10 cellular contexts compared by ENCODE assay signal in the genomic region with DNA sequence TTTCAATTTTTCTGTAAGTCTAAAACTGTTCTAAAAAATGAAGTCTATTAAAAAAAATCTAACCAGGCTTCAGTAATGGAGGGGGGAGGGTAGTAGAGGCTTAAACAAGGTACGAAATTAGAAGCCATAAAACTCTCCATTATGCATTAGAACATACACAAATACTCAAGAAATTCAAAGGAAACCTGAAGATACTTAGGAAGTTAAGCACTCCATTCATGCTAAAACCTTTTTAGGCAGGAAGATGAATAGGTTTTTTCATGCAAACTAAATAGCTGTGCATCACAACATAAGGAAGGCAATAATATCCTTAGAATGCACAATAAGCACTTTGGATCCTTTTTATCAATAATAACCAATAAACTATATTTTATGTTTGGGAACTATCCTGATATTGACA. TPM values are rescaled to one million over a fixed set of nuclear protein-coding genes. Genes with fewer than 3 reads are reported as not detected.
DNase-seq lines count a peak whose midpoint lies in the region; ATAC-seq, FAIRE-seq and TF ChIP-seq lines count a peak whose summit lies in the region.
"Had no signal": no experiment of that assay in that cellular context is flagged by ENCODE, and none has a peak within 500 bp of the region (broad histone marks: within the 10 kb centered on the region; RNA-seq: fewer than 3 reads in every experiment).

No MANE protein-coding gene starts in this region.

- no peak for TF ChIP-seq POLR2A in K562 (conservative IDR thresholded peaks at IDR 0.05)

- H3K36me3 Mint-ChIP-seq in mesothelial cell of epicardium = peaks cover 3% of the 10 kb centered on the region

- no peak for ATAC-seq in K562
- ATAC-seq in HG03159 (IDR thresholded peaks at IDR 0.05; ENCODE audit: unreplicated experiment) = no peak
- no peak for ATAC-seq in GM18502 (IDR thresholded peaks at IDR 0.05; ENCODE audit: poor library complexity, unreplicated experiment)
- ATAC-seq: Right ventricle myocardium inferior had no signal

- H3K4me1 Mint-ChIP-seq in mesothelial cell of epicardium = peaks cover 28% of the 10 kb centered on the region

- H3K36me3 ChIP-seq in BLaER1 (peaks cover 23% of the 10 kb centered on the region; the same call in 1 of the 2 replicates), HUES6 (ENCODE audit: control insufficient read depth, insufficient read depth, low read length) (no peaks in the 10 kb centered on the region), K562 (ENCODE audit: control insufficient read depth, insufficient read depth, low read length) (peaks cover 5% of the 10 kb centered on the region; the same call in 1 of the 3 replicates)

- H3K27me3 ChIP-seq in BLaER1 = no peaks in the 10 kb centered on the region
- no peaks in the 10 kb centered on the region for H3K27me3 ChIP-seq in HUES6 (ENCODE audit: control insufficient read depth, insufficient read depth, low read length)
- no peaks in the 10 kb centered on the region for H3K27me3 ChIP-seq in K562 (ENCODE audit: control insufficient read depth in 2 of 2, insufficient read depth in 2 of 2, low read length in 2 of 2)

- H3K4me3 Mint-ChIP-seq in mesothelial cell of epicardium = peak overlapping the region; percentile 97

- H3K79me2 ChIP-seq in K562 (ENCODE audit: control insufficient read depth, insufficient read depth, low read length) = peaks cover 58% of the 10 kb centered on the region

- no peaks in the 10 kb centered on the region for H3K9me1 ChIP-seq in K562 (ENCODE audit: control insufficient read depth, insufficient read depth, low read length)

- TF ChIP-seq CTCF in K562 (IDR thresholded peaks at IDR 0.05 in 2 of 3, conservative IDR thresholded peaks at IDR 0.05 in 1 of 3; ENCODE audit: insufficient read depth in 2 of 3, low read depth in 1 of 3, low read length in 3 of 3) = no peak
- TF ChIP-seq CTCF in mesothelial cell of epicardium (IDR thresholded peaks at IDR 0.05; ENCODE audit: unreplicated experiment) = no peak

- no peak for TF ChIP-seq EP300 in K562 (IDR thresholded peaks at IDR 0.05; ENCODE audit: low read length)

- H3K9ac ChIP-seq in BLaER1 (peak overlapping the region; percentile 97; the same call in 1 of the 2 replicates), HUES6 (ENCODE audit: low read length) (no peak overlapping the region), K562 (ENCODE audit: insufficient read depth in 1 of 2, low read depth in 2 of 2, low read length in 2 of 2) (peak overlapping the region in 1 of 2 experiments; percentile 85; a peak in 2 of 4 replicates)

- POLR2A ChIA-PET in K562 (lab: Yijun Ruan, JAX) = interaction anchor here (0.6 to 1.3 kb wide), 2 partner anchors 21 to 1638 kb away, joined by 3 to 5 read pairs; no protein-coding TSS in a partner anchor

- H3K4me3 ChIP-seq in BLaER1 (no peak overlapping the region), HUES6 (ENCODE audit: low read depth, low read length) (peak overlapping the region; percentile 100), K562 (no peak overlapping the region)

- no peak overlapping the region for H3K27ac ChIP-seq in BLaER1
- no peak overlapping the region for H3K27ac ChIP-seq in HUES6 (ENCODE audit: low read depth, low read length)
- no peak overlapping the region for H3K27ac ChIP-seq in K562 (ENCODE audit: extremely low read depth, low read depth, low read length)

- no peaks in the 10 kb centered on the region for H3K27me3 Mint-ChIP-seq in mesothelial cell of epicardium (ENCODE audit: low read depth)

- intact Hi-C loops in K562 (cut with micrococcal nuclease) = no loop called here

- H2AFZ ChIP-seq in K562 (ENCODE audit: low read depth, low read length) = no peak overlapping the region

- in situ Hi-C loops in K562 (cut with MboI) = no loop called here

- H3K9me3 Mint-ChIP-seq in mesothelial cell of epicardium = no peaks in the 10 kb centered on the region

- H3K9me3 ChIP-seq in BLaER1 (no peaks in the 10 kb centered on the region), HUES6 (ENCODE audit: control insufficient read depth, insufficient read depth, low read depth, low read length) (no peaks in the 10 kb centered on the region), K562 (replicated peaks; ENCODE audit: control insufficient read depth, insufficient read depth, low read depth, low read length) (no peaks in the 10 kb centered on the region)

- no peak for FAIRE-seq in K562 (lab: Jason Lieb, UNC)

- no peak for TF ChIP-seq RAD21 in K562 (CRISPR knock-in tag; conservative IDR thresholded peaks at IDR 0.05 in 1 of 2, IDR thresholded peaks at IDR 0.05 in 1 of 2)

- whole genome bisulfite sequencing in K562 (ENCODE audit: insufficient coverage, low coverage, missing lambda C conversion rate) = 20% methylated on average over 1 of the region's 1 CpG

- no TSS peak for BruUV-seq in K562 (replicated peaks; lab: Mats Ljungman, UMichigan)

- H3K4me2 ChIP-seq in BLaER1 = peak overlapping the region; percentile 93
- H3K4me2 ChIP-seq in K562 (ENCODE audit: insufficient read depth, low read length) = peak overlapping the region; percentile 88; the same call in 1 of the 2 replicates

- CTCF ChIA-PET in K562 (lab: Yijun Ruan, JAX; ENCODE audit: low intra/inter-chr PET ratio) = no interaction called here

- H3K4me1 ChIP-seq in BLaER1 (peaks cover 19% of the 10 kb centered on the region), HUES6 (ENCODE audit: control insufficient read depth, insufficient read depth, low read length) (peaks cover 12% of the 10 kb centered on the region; the same call in 1 of the 2 replicates), K562 (replicated peaks in 1 of 2; ENCODE audit: control insufficient read depth in 2 of 2, insufficient read depth in 2 of 2, low read length in 2 of 2) (peaks cover 9 to 13% of the 10 kb centered on the region in 2 experiments; a peak in 2 of 5 replicates)

- peak overlapping the region; percentile 66 for H3K27ac Mint-ChIP-seq in mesothelial cell of epicardium

- H4K20me1 ChIP-seq in BLaER1 (peaks cover 61% of the 10 kb centered on the region), K562 (replicated peaks; ENCODE audit: control insufficient read depth, insufficient read depth, low read length) (peaks cover 15% of the 10 kb centered on the region; the same call in 1 of the 2 replicates)

- DNase-seq in K562 (ENCODE audit: extremely low read depth in 1 of 4, low spot score in 3 of 4) (no peak), mesothelial cell of epicardium (ENCODE audit: low spot score in 2 of 2, unreplicated experiment in 2 of 2) (no peak), cortex of kidney (lab: John Stamatoyannopoulos, UW) (no peak), NCI-H345 treated with DMSO at 0.1 percent for 48 hours (lab: John Stamatoyannopoulos, UW; ENCODE audit: unreplicated experiment) (no peak)
- DNase-seq: islet precursor cell had no signal

TF ChIP-seq in K562, 482 proteins besides CTCF, POLR2A, EP300 and RAD21:
- no peak for TF ChIP-seq PHB (CRISPR knock-in tag; IDR thresholded peaks at IDR 0.05)
- TF ChIP-seq DACH1 (IDR thresholded peaks at IDR 0.05; ENCODE audit: partially characterized antibody) = peak; percentile 3

RNA-seq across cellular contexts. Expression of a gene that starts 2.4 kb away (rescaled TPM):
- total RNA-seq in K562 (2011; cell fraction: chromatin; rRNA removed; ENCODE audit: low replicate concordance) = 17.2 and 50.1 TPM in 2 replicates
- total RNA-seq in K562 (2011; cell fraction: nucleolus; rRNA removed) = 15.7 and 17.4 TPM in 2 replicates
- 22.2 and 30.5 TPM in 2 replicates for total RNA-seq in K562 (2011; cell fraction: nucleoplasm; rRNA removed)
- 30.0 and 35.8 TPM in 2 replicates for total RNA-seq in K562 (2014; rRNA removed)
- total RNA-seq in K562 (2014; rRNA removed; fragmentation: Illumina TruSeq; extraction: Trizol) = 45.4 and 53.5 TPM in 2 replicates
- 39.6 and 45.7 TPM in 2 replicates for total RNA-seq in K562 (2015; rRNA removed; fragmentation: Illumina TruSeq; extraction: Trizol)
- total RNA-seq in K562 (2021) = 70.8 and 77.2 TPM in 2 replicates
- polyA plus RNA-seq in K562 (2011; rRNA removed) = 74.7 and 95.3 TPM in 2 replicates
- polyA plus RNA-seq in K562 (2011; cell fraction: cytosol; rRNA removed) = 35.5 and 36.2 TPM in 2 replicates
- polyA plus RNA-seq in K562 (2011; cell fraction: nucleus; rRNA removed) = 21.9 and 32.9 TPM in 2 replicates
- 55.5 and 74.0 TPM in 2 replicates for polyA plus RNA-seq in K562 (2012)
- polyA plus RNA-seq in K562 (2014; fragmentation: Illumina TruSeq; extraction: Trizol) = 60.2 and 67.9 TPM in 2 replicates
- polyA plus RNA-seq in K562 (2014; fragmentation: Nextera tagmentation; extraction: Ambion mirVana) = 10 to 100 TPM; 14.0 to 15.7 TPM
- polyA plus RNA-seq in K562 (2014; rRNA removed) = 33.6 and 41.4 TPM in 2 replicates
- polyA minus RNA-seq in K562 (2011; rRNA and poly(A)+ RNA removed) = 200 and 246 TPM in 2 replicates
- polyA minus RNA-seq in K562 (2011; cell fraction: cytosol; rRNA and poly(A)+ RNA removed) = 47.0 and 60.7 TPM in 2 replicates
- 12.4 and 26.5 TPM in 2 replicates for polyA minus RNA-seq in K562 (2011; cell fraction: nucleus; rRNA and poly(A)+ RNA removed)
- 66.3 to 74.8 TPM (median 68.4 TPM) in 3 replicates for total RNA-seq in mesothelial cell of epicardium

RNA-seq across cellular contexts. Expression of a gene that starts 29.2 kb away (rescaled TPM):
- total RNA-seq in K562 (2011; cell fraction: chromatin; rRNA removed; ENCODE audit: low replicate concordance) = 47.1 and 66.4 TPM in 2 replicates
- total RNA-seq in K562 (2011; cell fraction: nucleolus; rRNA removed) = 27.8 and 30.0 TPM in 2 replicates
- total RNA-seq in K562 (2011; cell fraction: nucleoplasm; rRNA removed) = 47.8 and 65.0 TPM in 2 replicates
- total RNA-seq in K562 (2014; rRNA removed) (87.2 and 98.6 TPM in 2 replicates), K562 (2014; rRNA removed; fragmentation: Illumina TruSeq; extraction: Trizol) (102 and 104 TPM in 2 replicates), K562 (2015; rRNA removed; fragmentation: Illumina TruSeq; extraction: Trizol) (102 and 118 TPM in 2 replicates), K562 (2021) (66.0 and 81.9 TPM in 2 replicates), mesothelial cell of epicardium (25.2 to 29.3 TPM (median 27.0 TPM) in 3 replicates)
- polyA plus RNA-seq in K562 (2011; rRNA removed) (126 and 130 TPM in 2 replicates), K562 (2014; fragmentation: Illumina TruSeq; extraction: Trizol) (68.5 and 75.0 TPM in 2 replicates), K562 (2014; fragmentation: Nextera tagmentation; extraction: Ambion mirVana) (100 to 1,000 TPM; 216 to 237 TPM), K562 (2014; rRNA removed) (67.2 and 79.2 TPM in 2 replicates)
- polyA plus RNA-seq in K562 (2011; cell fraction: cytosol; rRNA removed) = 27.7 and 54.8 TPM in 2 replicates
- polyA plus RNA-seq in K562 (2011; cell fraction: nucleus; rRNA removed) = 30.0 and 56.5 TPM in 2 replicates
- 93.8 and 140 TPM in 2 replicates for polyA plus RNA-seq in K562 (2012)
- polyA minus RNA-seq in K562 (2011; rRNA and poly(A)+ RNA removed) = 63.0 and 72.5 TPM in 2 replicates
- 23.1 and 25.8 TPM in 2 replicates for polyA minus RNA-seq in K562 (2011; cell fraction: cytosol; rRNA and poly(A)+ RNA removed)
- polyA minus RNA-seq in K562 (2011; cell fraction: nucleus; rRNA and poly(A)+ RNA removed) = 11.6 and 21.1 TPM in 2 replicates
